Comparison of ENCODE assay signal across 8 cellular contexts in genomic region chr2:70789304-70790078, GRCh38. TPM values are rescaled to one million over a fixed set of nuclear protein-coding genes. Genes with fewer than 3 reads are reported as not detected.
DNase-seq lines count a peak whose midpoint lies in the region; ATAC-seq and FAIRE-seq lines count a peak whose summit lies in the region.

No MANE protein-coding gene starts in this region.

- FAIRE-seq in A204.1 (lab: Jason Lieb, UNC) = peak; percentile 68

- peak overlapping the region; percentile 72 for H3K4me3 Mint-ChIP-seq in memory B cell

- peak; percentile 41 for DNase-seq in GM19240 (ENCODE audit: insufficient read length, low spot score)
- DNase-seq in NCI-H460 (ENCODE audit: extremely low read depth, low read depth) = peak; percentile 60
- peak; percentile 61 for DNase-seq in activated CD4-positive, alpha-beta T cell treated with anti-CD3 and anti-CD28 coated beads, Interleukin-2, amount 50 U/mL, for 1 hour
- DNase-seq in effector CD4-positive, alpha-beta T cell = peak; percentile 12
- peak; percentile 44 for DNase-seq in memory B cell (ENCODE audit: low spot score in 2 of 2)
- DNase-seq in stimulated activated CD8-positive, alpha-beta memory T cell treated with anti-CD3 and anti-CD28 coated beads, Interleukin-15, amount 100 ng/mL, for 24 hours (ENCODE audit: low read depth) = peak; percentile 29

- no peak overlapping the region for H3K27ac Mint-ChIP-seq in memory B cell

- no peaks in the 10 kb centered on the region for H3K9me3 Mint-ChIP-seq in memory B cell

- H3K27me3 Mint-ChIP-seq in memory B cell = peaks cover 25% of the 10 kb centered on the region

- ATAC-seq in memory B cell (ENCODE audit: low read depth) (peak; percentile 72), GM18520 (IDR thresholded peaks at IDR 0.05; ENCODE audit: unreplicated experiment) (no peak)

- no peaks in the 10 kb centered on the region for H3K36me3 Mint-ChIP-seq in memory B cell

- peaks cover 7% of the 10 kb centered on the region for H3K4me1 Mint-ChIP-seq in memory B cell

RNA-seq across cellular contexts. Expression of gene FIGLA, which starts 1.0 kb away (rescaled TPM):
- total RNA-seq in NCI-H460 (2014; rRNA removed; shearing (Covaris generic)) = not detected in 2 replicates
- polyA plus RNA-seq in NCI-H460 (2014; cell fraction: nucleus; rRNA removed) = not detected in 2 replicates

RNA-seq across cellular contexts. Expression of gene ADD2, which starts 21.5 kb away (rescaled TPM):
- total RNA-seq in NCI-H460 (2014; rRNA removed; shearing (Covaris generic)) = 23.1 and 29.8 TPM in 2 replicates
- 8.3 and 10.1 TPM in 2 replicates for polyA plus RNA-seq in NCI-H460 (2014; cell fraction: nucleus; rRNA removed)

RNA-seq across cellular contexts. Expression of gene CLEC4F, which starts 30.9 kb away (rescaled TPM):
- total RNA-seq in NCI-H460 (2014; rRNA removed; shearing (Covaris generic)) = not detected in 2 replicates
- polyA plus RNA-seq in NCI-H460 (2014; cell fraction: nucleus; rRNA removed) = not detected in 2 replicates

RNA-seq across cellular contexts. Expression of gene CD207, which starts 46.1 kb away (rescaled TPM):
- not detected in 2 replicates for total RNA-seq in NCI-H460 (2014; rRNA removed; shearing (Covaris generic))
- polyA plus RNA-seq in NCI-H460 (2014; cell fraction: nucleus; rRNA removed) = not detected in 2 replicates
